In the genomic region with DNA sequence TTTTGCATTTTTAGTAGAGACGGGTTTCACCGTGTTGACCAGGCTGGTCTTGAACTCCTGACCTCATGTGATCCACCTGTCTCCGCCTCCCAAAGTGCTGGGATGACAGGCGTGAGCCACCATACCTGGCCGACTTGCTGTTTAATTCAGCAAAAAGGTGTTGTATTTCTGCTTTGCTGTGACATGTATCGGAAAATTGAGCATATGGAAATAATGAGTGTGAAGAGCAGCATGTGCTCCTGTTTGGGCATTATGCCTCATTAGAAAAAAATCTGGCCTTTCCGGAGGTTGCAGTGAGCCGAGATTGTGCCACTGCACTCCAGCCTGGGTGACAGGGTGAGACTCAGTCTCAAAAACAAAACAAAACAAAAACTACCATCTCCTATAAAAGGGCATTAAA, we compare ENCODE assay signal across 3 cellular contexts. TPM values are rescaled to one million over a fixed set of nuclear protein-coding genes. Genes with fewer than 3 reads are reported as not detected.
"Had no signal": no experiment of that assay in that cellular context is flagged by ENCODE, and none has a peak within 500 bp of the region (broad histone marks: within the 10 kb centered on the region; RNA-seq: fewer than 3 reads in every experiment).

No MANE protein-coding gene starts in this region.

RNA-seq across cellular contexts. Expression of a gene that starts 10.2 kb away (rescaled TPM):
- total RNA-seq: HT1080 had no signal

RNA-seq across cellular contexts. Expression of a gene that starts 23.4 kb away (rescaled TPM):
- total RNA-seq: IMR-90, T-cell had no signal

RNA-seq across cellular contexts. Expression of a gene that starts 54.2 kb away (rescaled TPM):
- total RNA-seq: HT1080 had no signal
